ENCODE assay signal across 24 cellular contexts in the genomic region with DNA sequence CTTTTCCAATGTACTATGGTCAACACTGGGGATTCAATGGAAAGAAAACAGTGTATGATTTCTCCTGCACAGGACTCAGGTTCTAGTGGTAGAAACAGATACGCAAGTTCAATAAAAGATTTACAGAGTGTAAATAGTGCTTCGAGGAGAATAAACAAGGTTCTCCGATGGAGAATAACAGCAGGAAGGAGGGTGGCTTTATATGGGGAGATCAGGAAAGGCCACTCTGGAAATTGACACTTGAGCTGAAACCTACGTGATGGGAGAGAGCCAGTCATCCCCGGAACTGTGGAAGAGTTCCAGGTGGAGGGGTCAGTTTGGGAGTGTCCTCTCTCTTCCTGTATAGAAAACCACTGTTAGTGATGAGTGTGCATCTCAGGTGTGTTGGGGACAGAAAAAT.
DNase-seq lines count a peak whose midpoint lies in the region; ATAC-seq and TF ChIP-seq lines count a peak whose summit lies in the region.
"Had no signal": no experiment of that assay in that cellular context is flagged by ENCODE, and none has a peak within 500 bp of the region (broad histone marks: within the 10 kb centered on the region; RNA-seq: fewer than 3 reads in every experiment).

No MANE protein-coding gene starts in this region.

- DNase-seq in NCI-H748 (lab: John Stamatoyannopoulos, UW; ENCODE audit: unreplicated experiment) = peak; percentile 6
- no peak for DNase-seq in NCI-H748 treated with DMSO at 0.1 percent for 48 hours (lab: John Stamatoyannopoulos, UW)
- DNase-seq in DMS53 (lab: John Stamatoyannopoulos, UW) = peak; percentile 90
- peak; percentile 42 for DNase-seq in NCI-H774 (lab: John Stamatoyannopoulos, UW)
- DNase-seq in mucosa of descending colon = peak in 1 of 3 donors; percentile 16
- DNase-seq in activated naive CD4-positive, alpha-beta T cell (lab: John Stamatoyannopoulos, UW) = no peak
- DNase-seq: AML-193; Calu3; CD8-positive, alpha-beta T cell; EL; GDM1; Karpas-422; NCI-H1092 treated with DMSO at 0.1 percent for 48 hours; NCI-H1436; NCI-H187; NCI-H2227 treated with DMSO at 0.1 percent for 48 hours; NCI-H82; SHP77 treated with DMSO at 0.1 percent for 48 hours; T-helper 1 cell had no signal

- ATAC-seq in mucosa of descending colon (peak; percentile 68), HG03432 (IDR thresholded peaks at IDR 0.05; ENCODE audit: unreplicated experiment) (no peak), GM19455 (IDR thresholded peaks at IDR 0.05; ENCODE audit: unreplicated experiment) (no peak)
- ATAC-seq: CD8-positive, alpha-beta T cell; GM12878; Panc1 had no signal

- no peaks in the 10 kb centered on the region for H3K4me1 ChIP-seq in mucosa of descending colon (ENCODE audit: low read depth)
- H3K4me1 ChIP-seq: BLaER1 treated with 17β-estradiol and CSF1 and Interleukin-3, amounts not matched to agents 10 nM and 100 nM had no signal

- no peaks in the 10 kb centered on the region for H3K36me3 ChIP-seq in mucosa of descending colon (ENCODE audit: low read depth)

- no peaks in the 10 kb centered on the region for H3K9me3 ChIP-seq in mucosa of descending colon
- H3K9me3 ChIP-seq: BLaER1 treated with 17β-estradiol and CSF1 and Interleukin-3, amounts not matched to agents 10 nM and 100 nM had no signal

- H3K4me3 ChIP-seq in mucosa of descending colon = no peak overlapping the region
- H3K4me3 ChIP-seq: BLaER1 treated with 17β-estradiol and CSF1 and Interleukin-3, amounts not matched to agents 10 nM and 100 nM; GM12878 had no signal

- intact Hi-C loops in mucosa of descending colon (cut with DNase I, micrococcal nuclease) = no loop called here

- no peak for TF ChIP-seq CTCF in mucosa of descending colon (IDR thresholded peaks at IDR 0.05)

Comparison
In these comparisons a context has a peak if more than half of its experiments do, and no peak if none do; other contexts are left out.
1. DNase-seq: peak in NCI-H748 (single experiment), DMS53 (single experiment) and NCI-H774 (single experiment); none in NCI-H748 treated with DMSO at 0.1 percent for 48 hours (single experiment) and activated naive CD4-positive, alpha-beta T cell (0 of 4).